In genomic region chr20:49833483-49833882, GRCh38 we compare ENCODE assay signal across 1 cellular context.
TF ChIP-seq lines count a peak whose summit lies in the region.

No MANE protein-coding gene starts in this region.

TF ChIP-seq in HepG2, 621 proteins besides CTCF, POLR2A, EP300 and RAD21:
- no peak for TF ChIP-seq PAWR (CRISPR knock-in tag; IDR thresholded peaks at IDR 0.05; ENCODE audit: borderline replicate concordance)
- no peak for TF ChIP-seq KLF9 (CRISPR knock-in tag; IDR thresholded peaks at IDR 0.05; ENCODE audit: low read depth)
- TF ChIP-seq CREM (IDR thresholded peaks at IDR 0.05) = no peak
- no peak for TF ChIP-seq CREM (CRISPR knock-in tag; IDR thresholded peaks at IDR 0.05)
- no peak for TF ChIP-seq ONECUT2 (CRISPR knock-in tag; IDR thresholded peaks at IDR 0.05)
- no peak for TF ChIP-seq ZNF205 (CRISPR knock-in tag; IDR thresholded peaks at IDR 0.05)
